In genomic region chrX:111100191-111100590, GRCh38 we compare ENCODE assay signal across 9 cellular contexts. TPM values are rescaled to one million over a fixed set of nuclear protein-coding genes. Genes with fewer than 3 reads are reported as not detected.
A peak's percentile ranks its signal among the peaks of the same experiment; 100 is the strongest.
DNase-seq lines count a peak whose midpoint lies in the region; ATAC-seq and TF ChIP-seq lines count a peak whose summit lies in the region.
"Had no signal": no experiment of that assay in that cellular context is flagged by ENCODE, and none has a peak within 500 bp of the region (broad histone marks: within the 10 kb centered on the region; RNA-seq: fewer than 3 reads in every experiment).

No MANE protein-coding gene starts in this region.

- intact Hi-C loops in dorsolateral prefrontal cortex (cut with DNase I), result loop anchor here (10.0 kb wide), 2 partner anchors 145 to 245 kb away; no protein-coding TSS in a partner anchor

- peak; percentile 8 to 69 (median 49) for TF ChIP-seq CTCF in dorsolateral prefrontal cortex (IDR thresholded peaks at IDR 0.05 in 54 of 56, conservative IDR thresholded peaks at IDR 0.05 in 2 of 56; ENCODE audit: low read depth in 1 of 56, partially characterized antibody in 56 of 56)
- TF ChIP-seq CTCF in nephron progenitor cell (IDR thresholded peaks at IDR 0.05), result peak; percentile 59

- H3K4me1 Mint-ChIP-seq in nephron progenitor cell, result peaks cover 23% of the 10 kb centered on the region

- no peak overlapping the region for H3K27ac Mint-ChIP-seq in nephron progenitor cell

- no peak overlapping the region for H3K4me3 Mint-ChIP-seq in nephron progenitor cell

- H3K36me3 Mint-ChIP-seq in nephron progenitor cell (ENCODE audit: low read depth), result no peaks in the 10 kb centered on the region
- H3K36me3 Mint-ChIP-seq: CD8-positive, alpha-beta memory T cell had no signal

- H3K27ac ChIP-seq in dorsolateral prefrontal cortex, result no peak overlapping the region

- H3K27me3 Mint-ChIP-seq in nephron progenitor cell (ENCODE audit: low read depth, poor library complexity), result peaks cover 26% of the 10 kb centered on the region

- no peak overlapping the region for H3K4me3 ChIP-seq in dorsolateral prefrontal cortex

- ATAC-seq in GM19351 (IDR thresholded peaks at IDR 0.05; ENCODE audit: unreplicated experiment), result peak; percentile 63
- ATAC-seq in HG03025 (IDR thresholded peaks at IDR 0.05; ENCODE audit: low FRiP score, unreplicated experiment), result no peak

- no peaks in the 10 kb centered on the region for H3K9me3 Mint-ChIP-seq in nephron progenitor cell
- H3K9me3 Mint-ChIP-seq: CD8-positive, alpha-beta memory T cell had no signal

- H3K27me3 ChIP-seq in dorsolateral prefrontal cortex, result peaks cover 0 to 82% (median 36%) of the 10 kb centered on the region in 45 donors

- DNase-seq in NCI-H2227 (lab: John Stamatoyannopoulos, UW; ENCODE audit: unreplicated experiment) (peak; percentile 38), NCI-H2227 treated with DMSO at 0.1 percent for 48 hours (lab: John Stamatoyannopoulos, UW) (no peak), HPDE6-E6E7 (ENCODE audit: extremely low spot score) (peak; percentile 53), RPMI7951 (ENCODE audit: low read depth) (peak; percentile 45), dorsolateral prefrontal cortex (no peak), nephron progenitor cell (peak; percentile 46)

RNA-seq across cellular contexts. Expression of gene PAK3, which starts 4.2 kb away (rescaled TPM):
- total RNA-seq in RPMI7951 (2014; rRNA removed; shearing (Covaris generic)), result 0.88 and 1.1 TPM in 2 replicates
- total RNA-seq in dorsolateral prefrontal cortex, result 100 to 1,000 TPM in 29 of 120 experiments, 10 to 100 TPM in 91; 30.4 to 141 (median 89.7) TPM

Comparison
In these comparisons a context has a peak if more than half of its experiments do, and no peak if none do; other contexts are left out.
1. DNase-seq: peak in NCI-H2227 (single experiment), HPDE6-E6E7 (single experiment), RPMI7951 (single experiment) and nephron progenitor cell (single experiment); none in NCI-H2227 treated with DMSO at 0.1 percent for 48 hours (single experiment) and dorsolateral prefrontal cortex (0 of 10).
2. RNA of gene PAK3, which starts 4.2 kb away (total RNA-seq): 30.4 to 141 TPM in dorsolateral prefrontal cortex; 0.88 to 1.1 TPM in RPMI7951; every median in the first group is over 10 times any median in the second.